In the genomic region with DNA sequence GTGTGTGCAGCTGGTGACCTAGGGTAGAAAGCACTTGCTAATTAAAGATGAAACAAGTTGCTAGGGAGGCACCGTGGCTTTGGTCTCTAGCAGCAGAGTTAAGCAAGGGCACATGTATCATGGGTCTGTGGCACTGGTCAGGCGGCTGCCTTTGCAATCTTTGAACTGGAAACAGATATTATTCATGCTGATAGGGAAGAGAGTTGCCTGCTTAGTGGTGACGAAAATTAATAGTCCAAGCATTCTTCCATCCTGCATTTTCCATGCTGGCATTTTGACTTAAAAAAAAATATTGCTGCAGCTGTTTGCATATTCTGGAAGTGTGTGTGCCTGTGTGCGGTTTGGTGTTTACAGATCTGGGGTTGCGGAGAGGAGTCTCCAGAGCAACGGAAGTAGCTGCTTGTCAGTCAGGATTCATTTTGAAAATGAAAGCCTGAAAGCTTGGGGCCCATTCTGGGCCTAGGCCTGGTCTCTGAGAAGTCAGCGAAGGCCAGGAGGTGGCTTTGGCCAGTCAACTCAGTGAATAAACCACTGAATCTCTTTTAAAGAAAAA, we compare ENCODE assay signal across 8 cellular contexts. TPM values are rescaled to one million over a fixed set of nuclear protein-coding genes. Genes with fewer than 3 reads are reported as not detected.
DNase-seq lines count a peak whose midpoint lies in the region; FAIRE-seq and TF ChIP-seq lines count a peak whose summit lies in the region.

No MANE protein-coding gene starts in this region.

- peak; percentile 98 for FAIRE-seq in GM12891 (lab: Jason Lieb, UNC)

- DNase-seq in GM12891 (ENCODE audit: insufficient read length, low spot score) (peak; percentile 32), H4 (ENCODE audit: low spot score) (peak; percentile 47), NCI-H526 (lab: John Stamatoyannopoulos, UW) (peak; percentile 73 to 77), SK-N-DZ (ENCODE audit: low spot score) (no peak), A172 (ENCODE audit: low spot score) (no peak), kidney tubule cell (ENCODE audit: low spot score) (no peak)
- DNase-seq in activated gamma-delta T cell treated with anti-CD3 and anti-CD28 coated beads, Interleukin-2, amount 50 U/mL, for 16 hours (ENCODE audit: low read depth): peak; percentile 14
- peak; percentile 17 to 48 (median 36) for DNase-seq in stimulated activated CD4-positive, alpha-beta T cell treated with anti-CD3 and anti-CD28 coated beads, Interleukin-12 subunit alpha, Interleukin-12 subunit beta, amount 100 ng/mL, for 48 hours (ENCODE audit: low read depth in 2 of 3, low spot score in 1 of 3)

- TF ChIP-seq POLR2A in GM12891 (IDR thresholded peaks at IDR 0.05; ENCODE audit: low read depth, low read length): no peak

TF ChIP-seq in GM12891, 5 proteins besides CTCF, POLR2A, EP300 and RAD21:
- TF ChIP-seq SPI1 (IDR thresholded peaks at IDR 0.05; ENCODE audit: low read depth, low read length) (no peak), POU2F2 (IDR thresholded peaks at IDR 0.05; ENCODE audit: low read depth, low read length) (peak; percentile 85; the same call in 1 of the 2 replicates)

RNA-seq across cellular contexts. Expression of a gene that starts 2.3 kb away (rescaled TPM):
- polyA plus RNA-seq in GM12891 (2012; ENCODE audit: low read depth, missing spikeins): 1.5 TPM
- 0.10 TPM in 1 of 2 replicates, not detected in the other for total RNA-seq in H4 (2014; rRNA removed; shearing (Covaris generic))
- polyA plus RNA-seq in SK-N-DZ (2014; cell fraction: cytosol; rRNA removed): 0.64 TPM in 1 of 2 replicates, not detected in the other
- polyA plus RNA-seq in SK-N-DZ (2014; cell fraction: nucleus; rRNA removed): 0.09 TPM in 1 of 2 replicates, not detected in the other
- 0.72 TPM in 1 of 2 replicates, not detected in the other for total RNA-seq in A172 (2014; rRNA removed; shearing (Covaris generic))

RNA-seq across cellular contexts. Expression of a gene that starts 35.4 kb away (rescaled TPM):
- 9,560 TPM for polyA plus RNA-seq in GM12891 (2012; ENCODE audit: low read depth, missing spikeins)
- total RNA-seq in H4 (2014; rRNA removed; shearing (Covaris generic)): 7,124 and 8,669 TPM in 2 replicates
- 10,754 and 11,044 TPM in 2 replicates for polyA plus RNA-seq in SK-N-DZ (2014; cell fraction: cytosol; rRNA removed)
- polyA plus RNA-seq in SK-N-DZ (2014; cell fraction: nucleus; rRNA removed): 3,800 and 18,720 TPM in 2 replicates
- total RNA-seq in A172 (2014; rRNA removed; shearing (Covaris generic)): 1,038 and 3,069 TPM in 2 replicates

Comparison
In these comparisons a context has a peak if more than half of its experiments do, and no peak if none do; other contexts are left out.
1. DNase-seq: peak in GM12891 (single experiment), H4 (single experiment), NCI-H526 (2 of 2), activated gamma-delta T cell treated with anti-CD3 and anti-CD28 coated beads, Interleukin-2, amount 50 U/mL, for 16 hours (single experiment) and stimulated activated CD4-positive, alpha-beta T cell treated with anti-CD3 and anti-CD28 coated beads, Interleukin-12 subunit alpha, Interleukin-12 subunit beta, amount 100 ng/mL, for 48 hours (3 of 3); none in SK-N-DZ (single experiment), A172 (single experiment) and kidney tubule cell (single experiment).